26 cellular contexts compared by ENCODE assay signal in genomic region chr2:85718885-85719487, GRCh38. TPM values are rescaled to one million over a fixed set of nuclear protein-coding genes. Genes with fewer than 3 reads are reported as not detected.
"Had no signal": no experiment of that assay in that cellular context is flagged by ENCODE, and none has a peak within 500 bp of the region (broad histone marks: within the 10 kb centered on the region; RNA-seq: fewer than 3 reads in every experiment).

No MANE protein-coding gene starts in this region.

- H3K9me3 ChIP-seq: esophagus muscularis mucosa, gastroesophageal sphincter, lower lobe of right lung, testis, upper lobe of left lung had no signal

- H3K36me3 ChIP-seq: brain microvascular endothelial cell, esophagus muscularis mucosa, gastroesophageal sphincter, lower lobe of right lung, upper lobe of left lung had no signal

- FAIRE-seq: endothelial cell of umbilical vein had no signal

- H3K4me1 ChIP-seq: gastroesophageal sphincter, testis had no signal

- H3K27me3 ChIP-seq: brain microvascular endothelial cell, dorsolateral prefrontal cortex, esophagus muscularis mucosa, gastroesophageal sphincter, testis, upper lobe of left lung had no signal

- H3K27ac ChIP-seq: brain microvascular endothelial cell, dorsolateral prefrontal cortex, esophagus muscularis mucosa, gastroesophageal sphincter, testis, VCaP had no signal

- H3K4me3 ChIP-seq: dorsolateral prefrontal cortex, esophagus muscularis mucosa, gastroesophageal sphincter, lower lobe of right lung, testis, upper lobe of left lung had no signal

- ATAC-seq: activated CD4-positive, CD25-positive, alpha-beta regulatory T cell treated with anti-CD3 and anti-CD28 coated beads, Interleukin-2, amount 50 U/mL, for 24 hours; activated CD8-positive, alpha-beta T cell treated with anti-CD3 and anti-CD28 coated beads, Interleukin-2, amount 10 ng/mL, durations not matched to agents 7 days and 5 days; effector memory CD8-positive, alpha-beta T cell; gastroesophageal sphincter; lower lobe of right lung; naive thymus-derived CD4-positive, alpha-beta T cell; stimulated activated memory B cell treated with anti-CD40 and anti-IgM and Interleukin-4, amounts not matched to agents 10 μg/mL and 1 μg/mL and 100 μg/mL, for 72 hours had no signal

- DNase-seq: activated CD4-positive, alpha-beta T cell treated with anti-CD3 and anti-CD28 coated beads, Interleukin-2, amount 50 U/mL, for 1 hour; activated CD8-positive, alpha-beta T cell treated with anti-CD3 and anti-CD28 coated beads, Interleukin-2, amount 10 ng/mL, durations not matched to agents 7 days and 5 days; activated gamma-delta T cell treated with Interleukin-2 at 50 U/mL for 16 hours; activated T-cell treated with anti-CD3 and anti-CD28 coated beads, Interleukin-2, amount 50 U/mL, for 1 hour; aorta; brain microvascular endothelial cell; central memory CD4-positive, alpha-beta T cell; dorsolateral prefrontal cortex; effector memory CD8-positive, alpha-beta T cell; islet precursor cell; left cardiac atrium; lower lobe of right lung; mesendoderm; naive thymus-derived CD4-positive, alpha-beta T cell; testis; upper lobe of left lung had no signal

RNA-seq across cellular contexts. Expression of gene GNLY, which starts 24.8 kb away (rescaled TPM):
- total RNA-seq: endothelial cell of umbilical vein, neural crest cell, osteoblast, progenitor cell of endocrine pancreas had no signal
- polyA plus RNA-seq: endothelial cell of umbilical vein had no signal

RNA-seq across cellular contexts. Expression of gene ATOH8, which starts 34.8 kb away (rescaled TPM):
- polyA plus RNA-seq: naive thymus-derived CD4-positive, alpha-beta T cell had no signal

RNA-seq across cellular contexts. Expression of gene SFTPB, which starts 51.0 kb away (rescaled TPM):
- total RNA-seq: activated CD8-positive, alpha-beta T cell treated with anti-CD3 and anti-CD28 coated beads, Interleukin-2, amount 10 ng/mL, durations not matched to agents 7 days and 5 days; dorsolateral prefrontal cortex; endothelial cell of umbilical vein; gastroesophageal sphincter; naive thymus-derived CD4-positive, alpha-beta T cell; neural crest cell; osteoblast; progenitor cell of endocrine pancreas; T-helper 2 cell treated with Interferon-gamma antibody and Interleukin-4, amounts not matched to agents 100 ng/mL and 5 ng/mL, for 36 hours had no signal
- polyA plus RNA-seq: endothelial cell of umbilical vein; naive thymus-derived CD4-positive, alpha-beta T cell had no signal
